In genomic region chr2:48440103-48440390, GRCh38 we compare ENCODE assay signal across 1 cellular context.
A peak's percentile ranks its signal among the peaks of the same experiment; 100 is the strongest.
TF ChIP-seq lines count a peak whose summit lies in the region.

No MANE protein-coding gene starts in this region.

TF ChIP-seq in HepG2, 621 proteins besides CTCF, POLR2A, EP300 and RAD21 (continued from another document):
- no peak for TF ChIP-seq CEBPG (CRISPR knock-in tag; IDR thresholded peaks at IDR 0.05)
- peak; percentile 16; the same call in 1 of the 2 replicates for TF ChIP-seq ZNF674 (CRISPR knock-in tag; IDR thresholded peaks at IDR 0.05; ENCODE audit: low read depth)
- TF ChIP-seq ATF1 (CRISPR knock-in tag; IDR thresholded peaks at IDR 0.05) = 0 out of 2 replicates have a peak, but pooled peaks have one; percentile 30
- TF ChIP-seq NR2C2 (CRISPR knock-in tag; IDR thresholded peaks at IDR 0.05; ENCODE audit: borderline replicate concordance) = no peak; the same call in 1 of the 2 replicates
- TF ChIP-seq KAT8 (CRISPR knock-in tag; IDR thresholded peaks at IDR 0.05) = no peak
- TF ChIP-seq ELF1 (CRISPR knock-in tag; IDR thresholded peaks at IDR 0.05) = no peak
- no peak for TF ChIP-seq ZNF580 (CRISPR knock-in tag; IDR thresholded peaks at IDR 0.05; ENCODE audit: borderline replicate concordance, low read depth)
- TF ChIP-seq CENPT (CRISPR knock-in tag; IDR thresholded peaks at IDR 0.05; ENCODE audit: low read depth) = no peak
- no peak for TF ChIP-seq REL (CRISPR knock-in tag; conservative IDR thresholded peaks at IDR 0.05)
- no peak for TF ChIP-seq NCOR1 (IDR thresholded peaks at IDR 0.05; ENCODE audit: borderline replicate concordance, low read length)
- no peak for TF ChIP-seq ZNF441 (CRISPR knock-in tag; IDR thresholded peaks at IDR 0.05; ENCODE audit: borderline replicate concordance)
- TF ChIP-seq IKZF1 (IDR thresholded peaks at IDR 0.05) = no peak
- no peak for TF ChIP-seq SP2 (CRISPR knock-in tag; IDR thresholded peaks at IDR 0.05)
- no peak for TF ChIP-seq ZNF616 (CRISPR knock-in tag; IDR thresholded peaks at IDR 0.05; ENCODE audit: low read depth)
- TF ChIP-seq ZNF784 (CRISPR knock-in tag; IDR thresholded peaks at IDR 0.05; ENCODE audit: borderline replicate concordance) = no peak
- TF ChIP-seq ZBTB26 (CRISPR knock-in tag; IDR thresholded peaks at IDR 0.05; ENCODE audit: borderline replicate concordance) = no peak
- TF ChIP-seq MAFK (conservative IDR thresholded peaks at IDR 0.05 in 1 of 2, IDR thresholded peaks at IDR 0.05 in 1 of 2; ENCODE audit: low read length in 2 of 2) = no peak
- 0 out of 2 replicates have a peak, but pooled peaks have one; percentile 13 for TF ChIP-seq BRF2 (CRISPR knock-in tag; IDR thresholded peaks at IDR 0.05)
- no peak for TF ChIP-seq THAP8 (CRISPR knock-in tag; IDR thresholded peaks at IDR 0.05; ENCODE audit: borderline replicate concordance)
- no peak for TF ChIP-seq RBFOX2 (IDR thresholded peaks at IDR 0.05; ENCODE audit: low read depth, low read length)
- TF ChIP-seq, protein P1, sequence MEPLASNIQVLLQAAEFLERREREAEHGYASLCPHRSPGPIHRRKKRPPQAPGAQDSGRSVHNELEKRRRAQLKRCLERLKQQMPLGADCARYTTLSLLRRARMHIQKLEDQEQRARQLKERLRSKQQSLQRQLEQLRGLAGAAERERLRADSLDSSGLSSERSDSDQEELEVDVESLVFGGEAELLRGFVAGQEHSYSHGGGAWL (CRISPR knock-in tag; IDR thresholded peaks at IDR 0.05) = no peak
- TF ChIP-seq NR2F6 (IDR thresholded peaks at IDR 0.05) = no peak
- no peak for TF ChIP-seq NR2F6 (CRISPR knock-in tag; IDR thresholded peaks at IDR 0.05)
- 0 out of 2 replicates have a peak, but pooled peaks have one; percentile 18 for TF ChIP-seq ZNF816 (CRISPR knock-in tag; IDR thresholded peaks at IDR 0.05; ENCODE audit: borderline replicate concordance)
- no peak for TF ChIP-seq MYC (CRISPR knock-in tag; IDR thresholded peaks at IDR 0.05; ENCODE audit: borderline replicate concordance)
- TF ChIP-seq, protein P2, sequence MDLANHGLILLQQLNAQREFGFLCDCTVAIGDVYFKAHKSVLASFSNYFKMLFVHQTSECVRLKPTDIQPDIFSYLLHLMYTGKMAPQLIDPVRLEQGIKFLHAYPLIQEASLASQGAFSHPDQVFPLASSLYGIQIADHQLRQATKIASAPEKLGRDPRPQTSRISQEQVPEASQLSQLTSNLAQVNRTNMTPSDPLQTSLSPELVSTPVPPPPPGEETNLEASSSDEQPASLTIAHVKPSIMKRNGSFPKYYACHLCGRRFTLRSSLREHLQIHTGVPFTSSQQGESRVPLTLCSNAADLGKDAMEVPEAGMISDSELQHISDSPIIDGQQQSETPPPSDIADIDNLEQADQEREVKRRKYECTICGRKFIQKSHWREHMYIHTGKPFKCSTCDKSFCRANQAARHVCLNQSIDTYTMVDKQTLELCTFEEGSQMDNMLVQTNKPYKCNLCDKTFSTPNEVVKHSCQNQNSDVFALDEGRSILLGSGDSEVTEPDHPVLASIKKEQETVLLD (CRISPR knock-in tag; IDR thresholded peaks at IDR 0.05; ENCODE audit: low read depth) = no peak
